ENCODE assay signal across 24 cellular contexts in the genomic region with DNA sequence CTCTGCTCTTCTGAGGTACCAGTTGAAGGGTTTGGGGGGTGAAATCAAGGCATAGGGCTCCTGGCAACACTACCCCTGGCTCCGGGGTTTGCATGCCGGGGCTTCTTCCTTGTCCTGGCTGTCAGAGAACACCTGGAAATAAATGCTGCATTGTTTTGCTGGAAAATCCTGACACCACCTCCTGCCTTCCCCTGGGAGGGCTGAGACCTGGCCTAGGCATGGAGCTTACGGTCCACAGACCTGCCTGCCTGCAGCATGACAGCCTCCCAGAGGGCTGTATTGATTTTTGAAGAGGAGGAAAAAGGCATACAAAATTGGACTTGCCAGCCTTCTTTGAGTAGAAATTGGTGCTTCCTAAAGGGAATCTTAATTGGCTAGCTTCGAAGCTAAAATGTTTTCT.
"Had no signal": no experiment of that assay in that cellular context is flagged by ENCODE, and none has a peak within 500 bp of the region (broad histone marks: within the 10 kb centered on the region; RNA-seq: fewer than 3 reads in every experiment).

No MANE protein-coding gene starts in this region.

- H3K36me3 ChIP-seq: cardiac muscle cell, colonic mucosa, gastrocnemius medialis, lower lobe of right lung, sigmoid colon, thyroid gland, upper lobe of right lung had no signal

- H3K27me3 ChIP-seq: cardiac muscle cell, colonic mucosa, gastrocnemius medialis, sigmoid colon, thyroid gland, upper lobe of right lung had no signal

- H3K4me3 ChIP-seq: cardiac muscle cell, colonic mucosa, gastrocnemius medialis, lower lobe of right lung, sigmoid colon, thyroid gland, upper lobe of right lung had no signal

- ATAC-seq: activated CD8-positive, alpha-beta T cell treated with anti-CD3 and anti-CD28 coated beads for 36 hours; activated naive CD4-positive, alpha-beta T cell treated with anti-CD3 and anti-CD28 coated beads, Interleukin-2, amount 50 U/mL, for 72 hours; activated T-cell treated with anti-CD3 and anti-CD28 coated beads, Interleukin-2, amount 50 U/mL, for 4 hours; activated T-helper 17 cell treated with anti-CD3 and anti-CD28 coated beads, Interleukin-2, amount 50 U/mL, for 72 hours; gastrocnemius medialis; natural killer cell; stimulated activated memory B cell treated with anti-CD40 and anti-IgM and Interleukin-4, amounts not matched to agents 10 μg/mL and 1 μg/mL and 100 μg/mL, for 72 hours; stimulated activated naive CD8-positive, alpha-beta T cell treated with anti-CD3 and anti-CD28 coated beads, Interleukin-15, amount 100 ng/mL, for 72 hours; upper lobe of right lung had no signal

- H3K9me3 ChIP-seq: colonic mucosa, gastrocnemius medialis, lower lobe of right lung, sigmoid colon, thyroid gland, upper lobe of right lung had no signal

- H3K4me1 ChIP-seq: colonic mucosa, lower lobe of right lung, upper lobe of right lung had no signal

- DNase-seq: activated CD4-positive, alpha-beta T cell treated with anti-CD3 and anti-CD28 coated beads, Interleukin-2, amount 50 U/mL, for 1 hour; activated CD4-positive, CD25-positive, alpha-beta regulatory T cell treated with anti-CD3 and anti-CD28 coated beads, Interleukin-2, amount 50 U/mL, for 72 hours; activated CD8-positive, alpha-beta T cell treated with anti-CD3 and anti-CD28 coated beads for 36 hours; activated T-cell treated with anti-CD3 and anti-CD28 coated beads, Interleukin-2, amount 50 U/mL, for 4 hours; cerebellar nuclear complex; effector CD8-positive, alpha-beta T cell; lower lobe of right lung; mesendoderm; natural killer cell; small intestine; stimulated activated CD4-positive, alpha-beta T cell treated with anti-CD3 and anti-CD28 coated beads, Interleukin-1b, Interleukin-23, amount 100 ng/mL, for 48 hours; stimulated activated CD4-positive, alpha-beta T cell treated with anti-CD3 and anti-CD28 coated beads, Interleukin-4, amount 100 ng/mL, for 4 hours; stimulated activated CD8-positive, alpha-beta memory T cell treated with anti-CD3 and anti-CD28 coated beads, Interleukin-4, amount 100 ng/mL, for 48 hours; stimulated activated naive CD8-positive, alpha-beta T cell treated with anti-CD3 and anti-CD28 coated beads, Interleukin-15, amount 100 ng/mL, for 72 hours; T-helper 2 cell; thyroid gland; upper lobe of right lung had no signal

- H3K27ac ChIP-seq: cardiac muscle cell, colonic mucosa, gastrocnemius medialis, lower lobe of right lung, thyroid gland, upper lobe of right lung had no signal
